Comparison of ENCODE assay signal across 1 cellular context in the genomic region with DNA sequence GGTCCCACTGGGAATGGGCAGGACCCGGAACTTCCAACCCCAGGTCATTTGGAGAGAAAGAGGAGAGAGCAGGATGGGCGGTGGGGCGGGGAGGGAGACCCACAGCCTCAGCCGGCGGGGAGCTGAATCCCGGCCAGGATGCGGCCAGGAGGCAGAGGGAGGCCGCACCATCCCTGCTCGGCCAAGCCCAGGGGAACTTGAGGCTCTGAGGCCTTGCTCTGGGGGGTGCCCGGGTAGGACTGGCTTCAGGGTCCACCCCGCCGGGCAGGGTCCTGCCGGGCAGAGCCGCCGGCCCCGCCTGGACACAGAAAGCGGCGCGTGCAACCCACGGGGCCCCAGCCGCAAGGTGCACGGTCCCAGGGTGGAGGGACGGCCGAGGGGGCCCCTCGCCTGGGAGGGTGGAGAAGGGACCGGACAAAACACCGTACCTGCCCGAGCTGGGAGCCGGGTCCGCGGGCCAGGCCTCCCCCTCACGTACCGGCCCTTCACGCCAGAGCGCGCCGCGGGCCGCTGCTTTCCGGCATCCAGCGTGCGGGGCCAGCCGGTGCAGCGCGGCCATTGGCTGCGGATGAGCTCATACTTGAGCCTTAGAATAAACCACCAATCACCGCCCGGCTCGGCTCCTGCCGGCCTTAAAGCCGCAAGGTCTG.
TF ChIP-seq lines count a peak whose summit lies in the region.

A gene with protein sequence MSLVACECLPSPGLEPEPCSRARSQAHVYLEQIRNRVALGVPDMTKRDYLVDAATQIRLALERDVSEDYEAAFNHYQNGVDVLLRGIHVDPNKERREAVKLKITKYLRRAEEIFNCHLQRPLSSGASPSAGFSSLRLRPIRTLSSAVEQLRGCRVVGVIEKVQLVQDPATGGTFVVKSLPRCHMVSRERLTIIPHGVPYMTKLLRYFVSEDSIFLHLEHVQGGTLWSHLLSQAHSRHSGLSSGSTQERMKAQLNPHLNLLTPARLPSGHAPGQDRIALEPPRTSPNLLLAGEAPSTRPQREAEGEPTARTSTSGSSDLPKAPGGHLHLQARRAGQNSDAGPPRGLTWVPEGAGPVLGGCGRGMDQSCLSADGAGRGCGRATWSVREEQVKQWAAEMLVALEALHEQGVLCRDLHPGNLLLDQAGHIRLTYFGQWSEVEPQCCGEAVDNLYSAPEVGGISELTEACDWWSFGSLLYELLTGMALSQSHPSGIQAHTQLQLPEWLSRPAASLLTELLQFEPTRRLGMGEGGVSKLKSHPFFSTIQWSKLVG (minus strand): TSS at position 509 of the 650 bp plus-strand sequence. CDS start 1,719 bp downstream, outside the sequence.

TF ChIP-seq in HEK293, 187 proteins besides CTCF, POLR2A, EP300 and RAD21 (continued from another document):
- TF ChIP-seq, protein P1, sequence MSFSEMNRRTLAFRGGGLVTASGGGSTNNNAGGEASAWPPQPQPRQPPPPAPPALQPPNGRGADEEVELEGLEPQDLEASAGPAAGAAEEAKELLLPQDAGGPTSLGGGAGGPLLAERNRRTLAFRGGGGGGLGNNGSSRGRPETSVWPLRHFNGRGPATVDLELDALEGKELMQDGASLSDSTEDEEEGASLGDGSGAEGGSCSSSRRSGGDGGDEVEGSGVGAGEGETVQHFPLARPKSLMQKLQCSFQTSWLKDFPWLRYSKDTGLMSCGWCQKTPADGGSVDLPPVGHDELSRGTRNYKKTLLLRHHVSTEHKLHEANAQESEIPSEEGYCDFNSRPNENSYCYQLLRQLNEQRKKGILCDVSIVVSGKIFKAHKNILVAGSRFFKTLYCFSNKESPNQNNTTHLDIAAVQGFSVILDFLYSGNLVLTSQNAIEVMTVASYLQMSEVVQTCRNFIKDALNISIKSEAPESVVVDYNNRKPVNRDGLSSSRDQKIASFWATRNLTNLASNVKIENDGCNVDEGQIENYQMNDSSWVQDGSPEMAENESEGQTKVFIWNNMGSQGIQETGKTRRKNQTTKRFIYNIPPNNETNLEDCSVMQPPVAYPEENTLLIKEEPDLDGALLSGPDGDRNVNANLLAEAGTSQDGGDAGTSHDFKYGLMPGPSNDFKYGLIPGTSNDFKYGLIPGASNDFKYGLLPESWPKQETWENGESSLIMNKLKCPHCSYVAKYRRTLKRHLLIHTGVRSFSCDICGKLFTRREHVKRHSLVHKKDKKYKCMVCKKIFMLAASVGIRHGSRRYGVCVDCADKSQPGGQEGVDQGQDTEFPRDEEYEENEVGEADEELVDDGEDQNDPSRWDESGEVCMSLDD (tag by site-specific recombination; IDR thresholded peaks at IDR 0.05): no peak
- TF ChIP-seq SP2 (tag by site-specific recombination; IDR thresholded peaks at IDR 0.05) (peak; percentile 82), GLI4 (tag by site-specific recombination; IDR thresholded peaks at IDR 0.05) (no peak), ZNF2 (tag by site-specific recombination; IDR thresholded peaks at IDR 0.05) (peak; percentile 48; the same call in 1 of the 2 replicates), ZNF473 (tag by site-specific recombination; IDR thresholded peaks at IDR 0.05) (no peak), ZNF555 (tag by site-specific recombination; conservative IDR thresholded peaks at IDR 0.05) (no peak), ZBTB1 (tag by site-specific recombination; IDR thresholded peaks at IDR 0.05) (no peak), ZFHX2 (tag by site-specific recombination; conservative IDR thresholded peaks at IDR 0.05) (peak; percentile 13; the same call in 1 of the 2 replicates), ZNF792 (tag by site-specific recombination; IDR thresholded peaks at IDR 0.05) (no peak), MZF1 (tag by site-specific recombination; IDR thresholded peaks at IDR 0.05; ENCODE audit: borderline replicate concordance) (no peak), ZFP69B (tag by site-specific recombination; IDR thresholded peaks at IDR 0.05) (peak; percentile 69; the same call in 1 of the 2 replicates), ZBTB20 (tag by site-specific recombination; IDR thresholded peaks at IDR 0.05) (peak; percentile 96), ZNF624 (tag by site-specific recombination; IDR thresholded peaks at IDR 0.05) (no peak)
- TF ChIP-seq, protein P2, sequence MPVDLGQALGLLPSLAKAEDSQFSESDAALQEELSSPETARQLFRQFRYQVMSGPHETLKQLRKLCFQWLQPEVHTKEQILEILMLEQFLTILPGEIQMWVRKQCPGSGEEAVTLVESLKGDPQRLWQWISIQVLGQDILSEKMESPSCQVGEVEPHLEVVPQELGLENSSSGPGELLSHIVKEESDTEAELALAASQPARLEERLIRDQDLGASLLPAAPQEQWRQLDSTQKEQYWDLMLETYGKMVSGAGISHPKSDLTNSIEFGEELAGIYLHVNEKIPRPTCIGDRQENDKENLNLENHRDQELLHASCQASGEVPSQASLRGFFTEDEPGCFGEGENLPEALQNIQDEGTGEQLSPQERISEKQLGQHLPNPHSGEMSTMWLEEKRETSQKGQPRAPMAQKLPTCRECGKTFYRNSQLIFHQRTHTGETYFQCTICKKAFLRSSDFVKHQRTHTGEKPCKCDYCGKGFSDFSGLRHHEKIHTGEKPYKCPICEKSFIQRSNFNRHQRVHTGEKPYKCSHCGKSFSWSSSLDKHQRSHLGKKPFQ (tag by site-specific recombination; IDR thresholded peaks at IDR 0.05): no peak
- TF ChIP-seq, protein P3, sequence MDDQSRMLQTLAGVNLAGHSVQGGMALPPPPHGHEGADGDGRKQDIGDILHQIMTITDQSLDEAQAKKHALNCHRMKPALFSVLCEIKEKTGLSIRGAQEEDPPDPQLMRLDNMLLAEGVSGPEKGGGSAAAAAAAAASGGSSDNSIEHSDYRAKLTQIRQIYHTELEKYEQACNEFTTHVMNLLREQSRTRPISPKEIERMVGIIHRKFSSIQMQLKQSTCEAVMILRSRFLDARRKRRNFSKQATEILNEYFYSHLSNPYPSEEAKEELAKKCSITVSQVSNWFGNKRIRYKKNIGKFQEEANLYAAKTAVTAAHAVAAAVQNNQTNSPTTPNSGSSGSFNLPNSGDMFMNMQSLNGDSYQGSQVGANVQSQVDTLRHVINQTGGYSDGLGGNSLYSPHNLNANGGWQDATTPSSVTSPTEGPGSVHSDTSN (CRISPR knock-in tag; IDR thresholded peaks at IDR 0.05): peak; percentile 29; the same call in 1 of the 2 replicates
TF ChIP-seq in HEK293: peak in this region for 22.
